Comparison of ENCODE assay signal across 1 cellular context in genomic region chr12:12807970-12808702, GRCh38.
TF ChIP-seq lines count a peak whose summit lies in the region.

No MANE protein-coding gene starts in this region.

TF ChIP-seq in GM12878, 131 proteins besides CTCF, POLR2A, EP300 and RAD21 (continued from another document):
- TF ChIP-seq, protein P1, sequence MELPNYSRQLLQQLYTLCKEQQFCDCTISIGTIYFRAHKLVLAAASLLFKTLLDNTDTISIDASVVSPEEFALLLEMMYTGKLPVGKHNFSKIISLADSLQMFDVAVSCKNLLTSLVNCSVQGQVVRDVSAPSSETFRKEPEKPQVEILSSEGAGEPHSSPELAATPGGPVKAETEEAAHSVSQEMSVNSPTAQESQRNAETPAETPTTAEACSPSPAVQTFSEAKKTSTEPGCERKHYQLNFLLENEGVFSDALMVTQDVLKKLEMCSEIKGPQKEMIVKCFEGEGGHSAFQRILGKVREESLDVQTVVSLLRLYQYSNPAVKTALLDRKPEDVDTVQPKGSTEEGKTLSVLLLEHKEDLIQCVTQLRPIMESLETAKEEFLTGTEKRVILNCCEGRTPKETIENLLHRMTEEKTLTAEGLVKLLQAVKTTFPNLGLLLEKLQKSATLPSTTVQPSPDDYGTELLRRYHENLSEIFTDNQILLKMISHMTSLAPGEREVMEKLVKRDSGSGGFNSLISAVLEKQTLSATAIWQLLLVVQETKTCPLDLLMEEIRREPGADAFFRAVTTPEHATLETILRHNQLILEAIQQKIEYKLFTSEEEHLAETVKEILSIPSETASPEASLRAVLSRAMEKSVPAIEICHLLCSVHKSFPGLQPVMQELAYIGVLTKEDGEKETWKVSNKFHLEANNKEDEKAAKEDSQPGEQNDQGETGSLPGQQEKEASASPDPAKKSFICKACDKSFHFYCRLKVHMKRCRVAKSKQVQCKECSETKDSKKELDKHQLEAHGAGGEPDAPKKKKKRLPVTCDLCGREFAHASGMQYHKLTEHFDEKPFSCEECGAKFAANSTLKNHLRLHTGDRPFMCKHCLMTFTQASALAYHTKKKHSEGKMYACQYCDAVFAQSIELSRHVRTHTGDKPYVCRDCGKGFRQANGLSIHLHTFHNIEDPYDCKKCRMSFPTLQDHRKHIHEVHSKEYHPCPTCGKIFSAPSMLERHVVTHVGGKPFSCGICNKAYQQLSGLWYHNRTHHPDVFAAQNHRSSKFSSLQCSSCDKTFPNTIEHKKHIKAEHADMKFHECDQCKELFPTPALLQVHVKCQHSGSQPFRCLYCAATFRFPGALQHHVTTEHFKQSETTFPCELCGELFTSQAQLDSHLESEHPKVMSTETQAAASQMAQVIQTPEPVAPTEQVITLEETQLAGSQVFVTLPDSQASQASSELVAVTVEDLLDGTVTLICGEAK (IDR thresholded peaks at IDR 0.05; ENCODE audit: borderline replicate concordance), result peak; percentile 39; the same call in 1 of the 2 replicates
- peak; percentile 15 for TF ChIP-seq SP1 (IDR thresholded peaks at IDR 0.05; ENCODE audit: low read depth, low read length)
- TF ChIP-seq SPI1 (IDR thresholded peaks at IDR 0.05; ENCODE audit: borderline replicate concordance, insufficient read depth, low read depth, low read length), result peak; percentile 53; the same call in 1 of the 2 replicates
- TF ChIP-seq NR2F1 (conservative IDR thresholded peaks at IDR 0.05), result peak; percentile 56
- 0 out of 2 replicates have a peak, but pooled peaks have one; percentile 48 for TF ChIP-seq CHD1 (IDR thresholded peaks at IDR 0.05; ENCODE audit: low read depth, low read length)
- TF ChIP-seq, protein P2, sequence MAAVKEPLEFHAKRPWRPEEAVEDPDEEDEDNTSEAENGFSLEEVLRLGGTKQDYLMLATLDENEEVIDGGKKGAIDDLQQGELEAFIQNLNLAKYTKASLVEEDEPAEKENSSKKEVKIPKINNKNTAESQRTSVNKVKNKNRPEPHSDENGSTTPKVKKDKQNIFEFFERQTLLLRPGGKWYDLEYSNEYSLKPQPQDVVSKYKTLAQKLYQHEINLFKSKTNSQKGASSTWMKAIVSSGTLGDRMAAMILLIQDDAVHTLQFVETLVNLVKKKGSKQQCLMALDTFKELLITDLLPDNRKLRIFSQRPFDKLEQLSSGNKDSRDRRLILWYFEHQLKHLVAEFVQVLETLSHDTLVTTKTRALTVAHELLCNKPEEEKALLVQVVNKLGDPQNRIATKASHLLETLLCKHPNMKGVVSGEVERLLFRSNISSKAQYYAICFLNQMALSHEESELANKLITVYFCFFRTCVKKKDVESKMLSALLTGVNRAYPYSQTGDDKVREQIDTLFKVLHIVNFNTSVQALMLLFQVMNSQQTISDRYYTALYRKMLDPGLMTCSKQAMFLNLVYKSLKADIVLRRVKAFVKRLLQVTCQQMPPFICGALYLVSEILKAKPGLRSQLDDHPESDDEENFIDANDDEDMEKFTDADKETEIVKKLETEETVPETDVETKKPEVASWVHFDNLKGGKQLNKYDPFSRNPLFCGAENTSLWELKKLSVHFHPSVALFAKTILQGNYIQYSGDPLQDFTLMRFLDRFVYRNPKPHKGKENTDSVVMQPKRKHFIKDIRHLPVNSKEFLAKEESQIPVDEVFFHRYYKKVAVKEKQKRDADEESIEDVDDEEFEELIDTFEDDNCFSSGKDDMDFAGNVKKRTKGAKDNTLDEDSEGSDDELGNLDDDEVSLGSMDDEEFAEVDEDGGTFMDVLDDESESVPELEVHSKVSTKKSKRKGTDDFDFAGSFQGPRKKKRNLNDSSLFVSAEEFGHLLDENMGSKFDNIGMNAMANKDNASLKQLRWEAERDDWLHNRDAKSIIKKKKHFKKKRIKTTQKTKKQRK (IDR thresholded peaks at IDR 0.05; ENCODE audit: low read depth, low read length), result no peak
- peak; percentile 48 for TF ChIP-seq NR2C1 (IDR thresholded peaks at IDR 0.05)
- no peak for TF ChIP-seq MXI1 (IDR thresholded peaks at IDR 0.05; ENCODE audit: low read depth, low read length)
- 0 out of 2 replicates have a peak, but pooled peaks have one; percentile 12 for TF ChIP-seq ZNF207 (IDR thresholded peaks at IDR 0.05; ENCODE audit: borderline replicate concordance)
- no peak for TF ChIP-seq ASH2L (IDR thresholded peaks at IDR 0.05; ENCODE audit: borderline replicate concordance, low read depth)
- 0 out of 2 replicates have a peak, but pooled peaks have one; percentile 55 for TF ChIP-seq SMARCA5 (IDR thresholded peaks at IDR 0.05)
- TF ChIP-seq RFX5 (IDR thresholded peaks at IDR 0.05; ENCODE audit: low read depth, low read length), result no peak
- TF ChIP-seq ATF7 (IDR thresholded peaks at IDR 0.05; ENCODE audit: low read depth), result peak; percentile 28
- 0 out of 2 replicates have a peak, but pooled peaks have one; percentile 11 for TF ChIP-seq YY1 (IDR thresholded peaks at IDR 0.05; ENCODE audit: low read depth, low read length)
- peak; percentile 23; the same call in 1 of the 2 replicates for TF ChIP-seq RB1 (IDR thresholded peaks at IDR 0.05; ENCODE audit: borderline replicate concordance)
- TF ChIP-seq MTA2 (IDR thresholded peaks at IDR 0.05; ENCODE audit: low read depth), result peak; percentile 26; the same call in 1 of the 2 replicates
TF ChIP-seq in GM12878: peak in this region for 28.
